Comparison of ENCODE assay signal across 23 cellular contexts in genomic region chr5:93076096-93076495, GRCh38.
"Had no signal": no experiment of that assay in that cellular context is flagged by ENCODE, and none has a peak within 500 bp of the region (broad histone marks: within the 10 kb centered on the region; RNA-seq: fewer than 3 reads in every experiment).

No MANE protein-coding gene starts in this region.

- H3K4me1 Mint-ChIP-seq: activated B cell treated with CpG ODN at 0.5 μM for 24 hours; activated naive CD8-positive, alpha-beta T cell treated with anti-CD3 and anti-CD28 coated beads, Interleukin-2, amount 10 ng/mL, durations not matched to agents 7 days and 5 days; naive thymus-derived CD4-positive, alpha-beta T cell; T-helper 17 cell had no signal

- ATAC-seq: activated CD4-positive, alpha-beta T cell treated with anti-CD3 and anti-CD28 coated beads for 36 hours; body of pancreas; gastrocnemius medialis; naive thymus-derived CD4-positive, alpha-beta T cell; sciatic nerve; stimulated activated naive CD8-positive, alpha-beta T cell treated with anti-CD3 and anti-CD28 coated beads, Interleukin-15, Interleukin-2, amounts not matched to agents 100 U/mL and 50 U/mL, for 24 hours; T-helper 17 cell had no signal

- H3K9me3 Mint-ChIP-seq: activated B cell treated with CpG ODN at 0.5 μM for 24 hours; activated naive CD8-positive, alpha-beta T cell treated with anti-CD3 and anti-CD28 coated beads, Interleukin-2, amount 10 ng/mL, durations not matched to agents 7 days and 5 days; dendritic cell treated with granulocyte-macrophage colony-stimulating factor and Interleukin-4, amounts not matched to agents 40 ng/mL and 50 ng/mL, for 4 days had no signal

- DNase-seq: activated B cell treated with CpG ODN at 0.5 μM for 24 hours; activated CD4-positive, alpha-beta T cell treated with anti-CD3 and anti-CD28 coated beads for 36 hours; activated CD4-positive, alpha-beta T cell treated with anti-CD3 and anti-CD28 coated beads, Interleukin-2, amount 50 U/mL, for 4 hours; activated naive CD4-positive, alpha-beta T cell treated with Interleukin-2 at 50 U/mL for 16 hours; activated naive CD8-positive, alpha-beta T cell treated with anti-CD3 and anti-CD28 coated beads, Interleukin-2, amount 10 ng/mL, durations not matched to agents 7 days and 5 days; activated T-cell treated with anti-CD3 and anti-CD28 coated beads, Interleukin-2, amount 50 U/mL, for 48 hours; amygdala; body of pancreas; effector CD4-positive, alpha-beta T cell; gastrocnemius medialis; hippocampal formation; left ventricle myocardium inferior; naive thymus-derived CD4-positive, alpha-beta T cell; occipital lobe; posterior cingulate gyrus; spleen; stimulated activated CD4-positive, alpha-beta T cell treated with anti-CD3 and anti-CD28 coated beads, Interleukin-4, amount 100 ng/mL, for 1 hour; stimulated activated naive CD8-positive, alpha-beta T cell treated with anti-CD3 and anti-CD28 coated beads, Interleukin-15, Interleukin-2, amounts not matched to agents 100 U/mL and 50 U/mL, for 24 hours; T-helper 17 cell; upper lobe of left lung had no signal

- H3K27me3 Mint-ChIP-seq: activated B cell treated with CpG ODN at 0.5 μM for 24 hours; activated CD4-positive, alpha-beta T cell treated with anti-CD3 and anti-CD28 coated beads for 36 hours; activated naive CD8-positive, alpha-beta T cell treated with anti-CD3 and anti-CD28 coated beads, Interleukin-2, amount 10 ng/mL, durations not matched to agents 7 days and 5 days; dendritic cell treated with granulocyte-macrophage colony-stimulating factor and Interleukin-4, amounts not matched to agents 40 ng/mL and 50 ng/mL, for 4 days; naive thymus-derived CD4-positive, alpha-beta T cell; T-helper 17 cell had no signal

- H3K27ac Mint-ChIP-seq: activated B cell treated with CpG ODN at 0.5 μM for 24 hours; activated CD4-positive, alpha-beta T cell treated with anti-CD3 and anti-CD28 coated beads for 36 hours; activated naive CD8-positive, alpha-beta T cell treated with anti-CD3 and anti-CD28 coated beads, Interleukin-2, amount 10 ng/mL, durations not matched to agents 7 days and 5 days; dendritic cell treated with granulocyte-macrophage colony-stimulating factor and Interleukin-4, amounts not matched to agents 40 ng/mL and 50 ng/mL, for 4 days; naive thymus-derived CD4-positive, alpha-beta T cell; T-helper 17 cell had no signal

- H3K4me3 Mint-ChIP-seq: activated B cell treated with CpG ODN at 0.5 μM for 24 hours; activated CD4-positive, alpha-beta T cell treated with anti-CD3 and anti-CD28 coated beads for 36 hours; activated naive CD8-positive, alpha-beta T cell treated with anti-CD3 and anti-CD28 coated beads, Interleukin-2, amount 10 ng/mL, durations not matched to agents 7 days and 5 days; dendritic cell treated with granulocyte-macrophage colony-stimulating factor and Interleukin-4, amounts not matched to agents 40 ng/mL and 50 ng/mL, for 4 days; naive thymus-derived CD4-positive, alpha-beta T cell; neural crest cell; T-helper 17 cell had no signal

- H3K4me3 ChIP-seq: body of pancreas, gastrocnemius medialis, left ventricle myocardium inferior, spleen, upper lobe of left lung had no signal

- H3K36me3 Mint-ChIP-seq: activated naive CD8-positive, alpha-beta T cell treated with anti-CD3 and anti-CD28 coated beads, Interleukin-2, amount 10 ng/mL, durations not matched to agents 7 days and 5 days; naive thymus-derived CD4-positive, alpha-beta T cell had no signal
